In genomic region chr20:3795511-3796468, GRCh38 we compare ENCODE assay signal across 8 cellular contexts. TPM values are rescaled to one million over a fixed set of nuclear protein-coding genes. Genes with fewer than 3 reads are reported as not detected.
DNase-seq lines count a peak whose midpoint lies in the region; TF ChIP-seq lines count a peak whose summit lies in the region.

Gene CDC25B (plus strand): TSS chr20:3796310. CDS start chr20:3796532, 222 bp downstream.

- H3F3A ChIP-seq in MM.1S (ENCODE audit: insufficient read depth, low read length) (peaks cover 21% of the 10 kb centered on the region), neural cell (ENCODE audit: insufficient read depth, low read length, poor library complexity, severe bottlenecking) (no peaks in the 10 kb centered on the region)

- H3K4me1 ChIP-seq in ES-I3 (ENCODE audit: insufficient read depth, low read length) (peaks cover 30% of the 10 kb centered on the region), MM.1S (ENCODE audit: low read length) (peaks cover 32% of the 10 kb centered on the region), stomach smooth muscle (ENCODE audit: control insufficient read depth, insufficient read depth, low read length) (peaks cover 55% of the 10 kb centered on the region)

- DNase-seq in HCEC 1CT (peak; percentile 95), MM.1S (peak; percentile 93), SHP77 treated with DMSO at 0.1 percent for 48 hours (lab: John Stamatoyannopoulos, UW) (peak; percentile 97), fibroblast of the conjunctiva (ENCODE audit: low read depth) (peak; percentile 88)
- peak; percentile 89 for DNase-seq in activated effector memory CD4-positive, alpha-beta T cell treated with Interleukin-2 at 50 U/mL for 16 hours

- no peak for TF ChIP-seq EP300 in neural cell (conservative IDR thresholded peaks at IDR 0.05; ENCODE audit: poor library complexity, severe bottlenecking)

- TF ChIP-seq CTCF in MM.1S (IDR thresholded peaks at IDR 0.05; ENCODE audit: low read length) (peak; percentile 45), neural cell (IDR thresholded peaks at IDR 0.05; ENCODE audit: poor library complexity, severe bottlenecking) (peak; percentile 60)

- H3K27ac ChIP-seq in MM.1S (ENCODE audit: low read length) (peak within 1 kb of the TSS; percentile 94), neural cell (ENCODE audit: low read length) (no peak within 1 kb of the TSS), stomach smooth muscle (ENCODE audit: low read length) (peak within 1 kb of the TSS; percentile 99)

- H3K36me3 ChIP-seq in ES-I3 (ENCODE audit: insufficient read depth, low read length) = no peaks in the 10 kb centered on the region
- H3K36me3 ChIP-seq in MM.1S (replicated peaks; ENCODE audit: insufficient read depth, low read length) = no peaks in the 10 kb centered on the region; the same call in 1 of the 2 replicates
- H3K36me3 ChIP-seq in neural cell (ENCODE audit: insufficient read depth, low read length) = no peaks in the 10 kb centered on the region
- peaks cover 8% of the 10 kb centered on the region in 2 donors for H3K36me3 ChIP-seq in stomach smooth muscle (ENCODE audit: control insufficient read depth in 2 of 2, insufficient read depth in 2 of 2, low read length in 2 of 2)

- H3K27me3 ChIP-seq in MM.1S (replicated peaks; ENCODE audit: insufficient read depth, low read length) = no peaks in the 10 kb centered on the region
- H3K27me3 ChIP-seq in neural cell (ENCODE audit: insufficient read depth, low read depth, low read length) = no peaks in the 10 kb centered on the region
- no peaks in the 10 kb centered on the region for H3K27me3 ChIP-seq in stomach smooth muscle (ENCODE audit: control insufficient read depth in 1 of 2, insufficient read depth in 2 of 2, low read length in 2 of 2)

- no peak for TF ChIP-seq RAD21 in neural cell (conservative IDR thresholded peaks at IDR 0.05)

- H3K9me2 ChIP-seq in MM.1S (replicated peaks; ENCODE audit: insufficient read depth, low read length) (no peaks in the 10 kb centered on the region), neural cell (ENCODE audit: insufficient read depth, low read length) (no peaks in the 10 kb centered on the region)

- H3K4me2 ChIP-seq in MM.1S (ENCODE audit: low read depth, low read length) (peak within 1 kb of the TSS; percentile 88), neural cell (ENCODE audit: low read length) (peak within 1 kb of the TSS; percentile 28)

- H3K79me2 ChIP-seq in MM.1S (ENCODE audit: low read length) (peaks cover 40% of the 10 kb centered on the region), neural cell (replicated peaks; ENCODE audit: insufficient read depth, low read length) (no peaks in the 10 kb centered on the region)

- H3K4me3 ChIP-seq in MM.1S (ENCODE audit: low read length) = peak within 1 kb of the TSS; percentile 90
- H3K4me3 ChIP-seq in neural cell (ENCODE audit: low read length) = peak within 1 kb of the TSS; percentile 79
- peak within 1 kb of the TSS; percentile 83 to 94 for H3K4me3 ChIP-seq in stomach smooth muscle (ENCODE audit: low read length in 2 of 2)

- peak within 1 kb of the TSS; percentile 70 for H3K9ac ChIP-seq in ES-I3 (ENCODE audit: low read depth, low read length)
- H3K9ac ChIP-seq in MM.1S (ENCODE audit: low read length) = peak within 1 kb of the TSS; percentile 84
- peak within 1 kb of the TSS; percentile 60 for H3K9ac ChIP-seq in neural cell (ENCODE audit: low read length)
- H3K9ac ChIP-seq in stomach smooth muscle (ENCODE audit: low read length in 2 of 2) = peak within 1 kb of the TSS; percentile 96 to 98

- H2AFZ ChIP-seq in MM.1S (ENCODE audit: low read length) (peak within 1 kb of the TSS; percentile 90), neural cell (ENCODE audit: low read depth, low read length) (peak within 1 kb of the TSS; percentile 65)

- no peaks in the 10 kb centered on the region for H4K20me1 ChIP-seq in MM.1S (ENCODE audit: insufficient read depth, low read length)
- H4K20me1 ChIP-seq in neural cell (ENCODE audit: insufficient read depth) = no peaks in the 10 kb centered on the region

- H3K9me3 ChIP-seq in ES-I3 (ENCODE audit: control insufficient read depth, insufficient read depth, low read length) (no peaks in the 10 kb centered on the region), MM.1S (replicated peaks; ENCODE audit: insufficient read depth, low read length) (no peaks in the 10 kb centered on the region), neural cell (ENCODE audit: low read length) (no peaks in the 10 kb centered on the region), stomach smooth muscle (ENCODE audit: control insufficient read depth in 2 of 2, low read length in 2 of 2) (no peaks in the 10 kb centered on the region)

TF ChIP-seq in neural cell, 6 proteins besides CTCF, POLR2A, EP300 and RAD21:
- TF ChIP-seq MXI1 (conservative IDR thresholded peaks at IDR 0.05; ENCODE audit: poor library complexity, severe bottlenecking) = peak; percentile 46
- no peak for TF ChIP-seq EZH2 (IDR thresholded peaks at IDR 0.05; ENCODE audit: borderline replicate concordance, insufficient read depth, low read length, poor library complexity, severe bottlenecking)
- TF ChIP-seq POLR2AphosphoS5 (IDR thresholded peaks at IDR 0.05) = no peak
- TF ChIP-seq SMC3 (conservative IDR thresholded peaks at IDR 0.05; ENCODE audit: poor library complexity) = no peak
- TF ChIP-seq, protein P1, sequence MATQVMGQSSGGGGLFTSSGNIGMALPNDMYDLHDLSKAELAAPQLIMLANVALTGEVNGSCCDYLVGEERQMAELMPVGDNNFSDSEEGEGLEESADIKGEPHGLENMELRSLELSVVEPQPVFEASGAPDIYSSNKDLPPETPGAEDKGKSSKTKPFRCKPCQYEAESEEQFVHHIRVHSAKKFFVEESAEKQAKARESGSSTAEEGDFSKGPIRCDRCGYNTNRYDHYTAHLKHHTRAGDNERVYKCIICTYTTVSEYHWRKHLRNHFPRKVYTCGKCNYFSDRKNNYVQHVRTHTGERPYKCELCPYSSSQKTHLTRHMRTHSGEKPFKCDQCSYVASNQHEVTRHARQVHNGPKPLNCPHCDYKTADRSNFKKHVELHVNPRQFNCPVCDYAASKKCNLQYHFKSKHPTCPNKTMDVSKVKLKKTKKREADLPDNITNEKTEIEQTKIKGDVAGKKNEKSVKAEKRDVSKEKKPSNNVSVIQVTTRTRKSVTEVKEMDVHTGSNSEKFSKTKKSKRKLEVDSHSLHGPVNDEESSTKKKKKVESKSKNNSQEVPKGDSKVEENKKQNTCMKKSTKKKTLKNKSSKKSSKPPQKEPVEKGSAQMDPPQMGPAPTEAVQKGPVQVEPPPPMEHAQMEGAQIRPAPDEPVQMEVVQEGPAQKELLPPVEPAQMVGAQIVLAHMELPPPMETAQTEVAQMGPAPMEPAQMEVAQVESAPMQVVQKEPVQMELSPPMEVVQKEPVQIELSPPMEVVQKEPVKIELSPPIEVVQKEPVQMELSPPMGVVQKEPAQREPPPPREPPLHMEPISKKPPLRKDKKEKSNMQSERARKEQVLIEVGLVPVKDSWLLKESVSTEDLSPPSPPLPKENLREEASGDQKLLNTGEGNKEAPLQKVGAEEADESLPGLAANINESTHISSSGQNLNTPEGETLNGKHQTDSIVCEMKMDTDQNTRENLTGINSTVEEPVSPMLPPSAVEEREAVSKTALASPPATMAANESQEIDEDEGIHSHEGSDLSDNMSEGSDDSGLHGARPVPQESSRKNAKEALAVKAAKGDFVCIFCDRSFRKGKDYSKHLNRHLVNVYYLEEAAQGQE (IDR thresholded peaks at IDR 0.05; ENCODE audit: borderline replicate concordance) = peak; percentile 42
- no peak for TF ChIP-seq TAF1 (IDR thresholded peaks at IDR 0.05; ENCODE audit: low read depth)

RNA-seq across cellular contexts. Expression of gene CDC25B, which starts in this region (rescaled TPM):
- 21.9 and 26.5 TPM in 2 replicates for polyA plus RNA-seq in neural cell
- polyA minus RNA-seq in neural cell = 13.4 and 14.4 TPM in 2 replicates
